8 cellular contexts compared by ENCODE assay signal in the genomic region with DNA sequence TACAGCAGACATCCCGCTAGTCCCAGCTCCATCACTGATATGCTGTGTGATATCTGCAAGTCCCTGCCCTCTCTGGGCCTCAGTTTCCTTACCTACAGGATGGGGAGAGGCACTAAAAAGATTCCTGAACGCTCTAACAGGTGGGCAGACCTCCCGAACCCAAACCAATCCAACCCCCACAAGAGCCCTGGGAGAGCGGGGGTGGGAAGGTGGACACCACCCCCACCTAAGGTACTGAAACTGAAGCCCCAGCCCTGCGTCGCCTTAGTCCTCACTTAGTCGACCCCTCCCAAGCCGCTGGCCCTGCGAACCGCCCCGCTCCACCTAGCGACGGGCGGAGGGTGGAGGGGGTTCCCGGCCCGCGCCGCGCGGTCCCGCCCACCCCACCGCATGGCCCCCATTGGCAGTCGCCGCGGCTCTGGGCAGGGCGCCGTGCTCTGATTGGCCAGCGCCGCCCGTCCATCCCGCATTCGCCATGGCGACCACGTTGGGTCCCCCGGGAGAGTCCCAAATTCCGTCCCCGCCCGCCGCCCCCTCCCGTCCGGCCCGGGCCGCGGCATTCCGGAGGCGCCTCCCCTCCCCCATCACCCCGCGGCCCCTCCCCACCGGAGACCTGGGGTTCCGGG. TPM values are rescaled to one million over a fixed set of nuclear protein-coding genes. Genes with fewer than 3 reads are reported as not detected.
DNase-seq lines count a peak whose midpoint lies in the region; ATAC-seq, FAIRE-seq and TF ChIP-seq lines count a peak whose summit lies in the region.

No MANE protein-coding gene starts in this region.

- peaks cover 64% of the 10 kb centered on the region for H3K4me1 Mint-ChIP-seq in activated naive CD8-positive, alpha-beta T cell (ENCODE audit: low read depth)

- peak overlapping the region; percentile 69 to 90 (median 83) for H3K27ac ChIP-seq in pancreas
- peak overlapping the region; percentile 85 to 94 (median 86) for H3K27ac ChIP-seq in thyroid gland

- H3K27me3 ChIP-seq in pancreas (no peaks in the 10 kb centered on the region), thyroid gland (no peaks in the 10 kb centered on the region)

- H3K27ac Mint-ChIP-seq in activated naive CD8-positive, alpha-beta T cell, result peak overlapping the region; percentile 86

- peak overlapping the region; percentile 82 for H3K4me3 Mint-ChIP-seq in activated naive CD8-positive, alpha-beta T cell

- DNase-seq in EL, result peak; percentile 86
- DNase-seq in GOT3 (lab: John Stamatoyannopoulos, UW), result peak; percentile 74
- DNase-seq in LHCN-M2 (ENCODE audit: low read depth), result peak; percentile 75
- DNase-seq in SKM-1 (lab: John Stamatoyannopoulos, UW; ENCODE audit: unreplicated experiment), result peak; percentile 42
- DNase-seq in Right ventricle myocardium superior, result peak; percentile 97
- peak; percentile 94 to 98 (median 96) for DNase-seq in pancreas
- peak; percentile 96 to 97 for DNase-seq in thyroid gland

- 1% methylated on average over 31 to 50 of the region's 50 CpGs for WGBS in pancreas, 2 donors
- 6 to 20% methylated on average over 1 to 5 of the region's 50 CpGs for WGBS in thyroid gland, 2 donors

- no peaks in the 10 kb centered on the region for H3K27me3 Mint-ChIP-seq in activated naive CD8-positive, alpha-beta T cell

- no peaks in the 10 kb centered on the region for H3K36me3 Mint-ChIP-seq in activated naive CD8-positive, alpha-beta T cell

- peak overlapping the region; percentile 88 to 99 (median 92) for H3K4me3 ChIP-seq in pancreas
- H3K4me3 ChIP-seq in thyroid gland (replicated peaks in 1 of 3), result peak overlapping the region; percentile 66 to 91 (median 82)

- TF ChIP-seq CTCF in pancreas (IDR thresholded peaks at IDR 0.05), result no peak
- TF ChIP-seq CTCF in thyroid gland (IDR thresholded peaks at IDR 0.05), result peak in 2 of 6 experiments; percentile 9 to 16

- FAIRE-seq in pancreas (lab: Jason Lieb, UNC), result no peak

- ATAC-seq in Right ventricle myocardium superior (ENCODE audit: poor library complexity) (peak; percentile 97), pancreas (peak; percentile 93 to 98 (median 96))

- H3K4me1 ChIP-seq in pancreas (peaks cover 0 to 5% (median 0%) of the 10 kb centered on the region in 3 donors), thyroid gland (peaks cover 29 to 43% of the 10 kb centered on the region in 2 donors)

- no peak for TF ChIP-seq POLR2A in thyroid gland (IDR thresholded peaks at IDR 0.05)

- H3K9me3 ChIP-seq in pancreas (no peaks in the 10 kb centered on the region), thyroid gland (no peaks in the 10 kb centered on the region)

- intact Hi-C loops in Right ventricle myocardium superior (cut with DNase I), result no loop called here
- intact Hi-C loops in pancreas (cut with DNase I), result no loop called here
- intact Hi-C loops in thyroid gland (cut with DNase I), result no loop called here

- no peaks in the 10 kb centered on the region for H3K9me3 Mint-ChIP-seq in activated naive CD8-positive, alpha-beta T cell (ENCODE audit: low read depth)

- no peaks in the 10 kb centered on the region for H3K36me3 ChIP-seq in pancreas
- no peaks in the 10 kb centered on the region for H3K36me3 ChIP-seq in thyroid gland

RNA-seq across cellular contexts. Expression of a gene that starts 0.6 kb away (rescaled TPM):
- 7.7 and 9.9 TPM in 2 replicates for total RNA-seq in LHCN-M2 (2014; rRNA removed)
- 4.6 TPM for polyA plus RNA-seq in LHCN-M2 (2012)
- total RNA-seq in Right ventricle myocardium superior, result 10.5 TPM
- total RNA-seq in pancreas, result 1 to 10 TPM; 2.2 to 5.8 (median 2.9) TPM
- polyA plus RNA-seq in pancreas, result 1 to 10 TPM; 2.8 to 3.5 TPM
- total RNA-seq in thyroid gland, result 10 to 100 TPM; 13.1 to 34.9 (median 18.9) TPM

RNA-seq across cellular contexts. Expression of a gene that starts 6.7 kb away (rescaled TPM):
- total RNA-seq in LHCN-M2 (2014; rRNA removed) (not detected in 2 replicates), Right ventricle myocardium superior (0.05 TPM), pancreas (under 1 TPM; 0.09 to 0.66 (median 0.23) TPM), thyroid gland (under 1 TPM; 0.22 to 0.63 (median 0.33) TPM)
- polyA plus RNA-seq in LHCN-M2 (2012), result 0.01 TPM
- under 1 TPM; 0.19 to 0.38 TPM for polyA plus RNA-seq in pancreas

RNA-seq across cellular contexts. Expression of a gene that starts 49.5 kb away (rescaled TPM):
- 36.5 and 36.6 TPM in 2 replicates for total RNA-seq in LHCN-M2 (2014; rRNA removed)
- 25.0 TPM for polyA plus RNA-seq in LHCN-M2 (2012)
- 7.5 TPM for total RNA-seq in Right ventricle myocardium superior
- 10 to 100 TPM in 5 of 6 donors, 1 to 10 TPM in 1; 9.2 to 24.4 (median 13.4) TPM for total RNA-seq in pancreas
- polyA plus RNA-seq in pancreas, result 10 to 100 TPM; 16.7 to 26.4 TPM
- 10 to 100 TPM in 2 of 4 donors, 1 to 10 TPM in 2; 9.1 to 27.3 (median 13.3) TPM for total RNA-seq in thyroid gland

Comparison
In these comparisons a context has a peak if more than half of its experiments do, and no peak if none do; other contexts are left out.
1. Peak in every context shown above with its lines: DNase-seq, ATAC-seq, H3K4me3 ChIP-seq and H3K27ac ChIP-seq.
2. DNase-seq: peak in every context shown above with its lines; median percentile 97 in Right ventricle myocardium superior; 96 in pancreas; 96 in thyroid gland; 86 in EL; 75 in LHCN-M2; 74 in GOT3; 42 in SKM-1.